Comparison of ENCODE assay signal across 9 cellular contexts in genomic region chr6:26342106-26342999, GRCh38. TPM values are rescaled to one million over a fixed set of nuclear protein-coding genes. Genes with fewer than 3 reads are reported as not detected.
DNase-seq lines count a peak whose midpoint lies in the region; ATAC-seq and TF ChIP-seq lines count a peak whose summit lies in the region.
"Had no signal": no experiment of that assay in that cellular context is flagged by ENCODE, and none has a peak within 500 bp of the region (broad histone marks: within the 10 kb centered on the region; RNA-seq: fewer than 3 reads in every experiment).

No MANE protein-coding gene starts in this region.

- peak; percentile 49 for ATAC-seq in GM19438 (IDR thresholded peaks at IDR 0.05; ENCODE audit: low read depth, unreplicated experiment)
- peak; percentile 30; the same call in 1 of the 2 replicates for ATAC-seq in IMR-90 (ENCODE audit: low read depth)

- no peak overlapping the region for H3K56ac ChIP-seq in IMR-90 (ENCODE audit: extremely low read depth, insufficient read depth, low read length)

- H4K91ac ChIP-seq in IMR-90 (ENCODE audit: insufficient read depth, low read depth, low read length): peak overlapping the region; percentile 67

- 60% methylated on average over 1 of the region's 11 CpGs; no CpG with 5 or more reads in 1 of the 2 experiments for WGBS in IMR-90 (ENCODE audit: extremely low coverage in 2 of 2, insufficient read length in 1 of 2), 2 experiments

- peak overlapping the region; percentile 76 for H3K14ac ChIP-seq in IMR-90 (replicated peaks; ENCODE audit: low read depth, low read length)

- peak overlapping the region; percentile 52 to 78; a peak in 3 of 4 replicates for H4K8ac ChIP-seq in IMR-90 (ENCODE audit: low read depth in 2 of 2, low read length in 2 of 2)

- H2BK20ac ChIP-seq in IMR-90 (ENCODE audit: low read depth, low read length): peak overlapping the region; percentile 62

- no peak overlapping the region for H4K5ac ChIP-seq in IMR-90 (ENCODE audit: low read depth, low read length)

- H3K4me2 ChIP-seq in IMR-90 (ENCODE audit: low read depth, low read length) (peak overlapping the region; percentile 49), osteoblast (ENCODE audit: insufficient read depth, low read length) (peak overlapping the region; percentile 86)

- peak overlapping the region; percentile 95 for H2AK9ac ChIP-seq in IMR-90 (replicated peaks; ENCODE audit: low read depth, low read length, poor library complexity)

- H3K4me3 ChIP-seq in AG10803 (ENCODE audit: low read length): no peak overlapping the region; the same call in 1 of the 2 replicates
- H3K4me3 ChIP-seq in IMR-90 (ENCODE audit: insufficient read depth, low read depth, low read length): peak overlapping the region; percentile 21; the same call in 1 of the 2 replicates
- H3K4me3 ChIP-seq in brain microvascular endothelial cell (ENCODE audit: low read depth, low read length): peak overlapping the region; percentile 45
- peak overlapping the region; percentile 65 for H3K4me3 ChIP-seq in osteoblast (ENCODE audit: insufficient read depth, low read length)

- dilution Hi-C loops in IMR-90 (cut with HindIII; ENCODE audit: low sequenced_read_pairs, unreplicated experiment): no loop called here

- no peak for TF ChIP-seq RAD21 in IMR-90 (IDR thresholded peaks at IDR 0.05; ENCODE audit: low read length)

- H3K27me3 ChIP-seq in IMR-90 (ENCODE audit: control insufficient read depth, insufficient read depth, low read length): no peaks in the 10 kb centered on the region
- H3K27me3 ChIP-seq in brain microvascular endothelial cell (replicated peaks): no peaks in the 10 kb centered on the region
- no peaks in the 10 kb centered on the region for H3K27me3 ChIP-seq in osteoblast (ENCODE audit: insufficient read depth, low read length)

- H3K79me1 ChIP-seq in IMR-90 (ENCODE audit: low read depth in 1 of 2, low read length in 2 of 2): no peaks in the 10 kb centered on the region

- H3K36me3 ChIP-seq in IMR-90 (ENCODE audit: control insufficient read depth, insufficient read depth, low read length) (no peaks in the 10 kb centered on the region), brain microvascular endothelial cell (replicated peaks) (no peaks in the 10 kb centered on the region), osteoblast (ENCODE audit: insufficient read depth, low read length) (no peaks in the 10 kb centered on the region)

- H3K9me3 ChIP-seq in IMR-90 (ENCODE audit: control insufficient read depth, insufficient read depth, low read length): no peaks in the 10 kb centered on the region
- no peaks in the 10 kb centered on the region for H3K9me3 ChIP-seq in osteoblast (ENCODE audit: low read depth, low read length)

- peak overlapping the region; percentile 59; the same call in 1 of the 2 replicates for H3K23ac ChIP-seq in IMR-90 (ENCODE audit: low read depth, low read length)

- H2BK15ac ChIP-seq in IMR-90 (ENCODE audit: low read depth, low read length): peak overlapping the region; percentile 68

- H3K4ac ChIP-seq in IMR-90 (ENCODE audit: low read depth, low read length): peak overlapping the region; percentile 73

- H3K9me1 ChIP-seq in IMR-90 (ENCODE audit: insufficient read depth, low read length): peaks cover 3% of the 10 kb centered on the region; the same call in 1 of the 2 replicates

- DNase-seq in AG10803 (ENCODE audit: low read depth) (peak; percentile 63), IMR-90 (peak; percentile 55), brain microvascular endothelial cell (peak; percentile 62), osteoblast (ENCODE audit: insufficient read length, low spot score, missing footprints) (no peak), NCI-H2081 treated with DMSO at 0.1 percent for 48 hours (lab: John Stamatoyannopoulos, UW) (no peak), ecto neural progenitor cell (ENCODE audit: low spot score) (no peak)
- DNase-seq in stimulated activated naive CD4-positive, alpha-beta T cell treated with Interleukin-2 at 50 U/mL for 16 hours (lab: John Stamatoyannopoulos, UW): no peak

- POLR2A ChIA-PET in IMR-90 (lab: Charles Lee; ENCODE audit: unreplicated experiment): no interaction called here

- H2AK5ac ChIP-seq in IMR-90 (ENCODE audit: low read depth, low read length): peak overlapping the region; percentile 81

- intact Hi-C loops in IMR-90 (cut with micrococcal nuclease): loop anchor here (5.0 kb wide), 2 partner anchors 60 to 80 kb away; partner anchors contain the start of gene BTN3A1

- no peak overlapping the region for H3K27ac ChIP-seq in IMR-90 (ENCODE audit: insufficient read depth, low read length)
- no peak overlapping the region for H3K27ac ChIP-seq in brain microvascular endothelial cell
- H3K27ac ChIP-seq in osteoblast (ENCODE audit: low read depth, low read length): no peak overlapping the region
- H3K27ac ChIP-seq: HL-60 had no signal

- CTCF ChIA-PET in IMR-90 (lab: Yijun Ruan, JAX): interaction anchor here (0.6 to 2.3 kb wide), 20 partner anchors 8 to 253 kb away, joined by 3 to 14 read pairs (median 4); no protein-coding TSS in a partner anchor

- H2AFZ ChIP-seq in IMR-90 (replicated peaks; ENCODE audit: low read length, poor library complexity): peak overlapping the region; percentile 95
- peak overlapping the region; percentile 94 for H2AFZ ChIP-seq in osteoblast (ENCODE audit: low read length)

- no peak overlapping the region; the same call in 1 of the 2 replicates for H3K9ac ChIP-seq in IMR-90 (ENCODE audit: low read depth, low read length)

- TF ChIP-seq POLR2A in IMR-90 (IDR thresholded peaks at IDR 0.05; ENCODE audit: low read depth, low read length): no peak

- H2BK5ac ChIP-seq in IMR-90 (ENCODE audit: low read depth, low read length, poor library complexity, severe bottlenecking): no peak overlapping the region

- TF ChIP-seq CTCF in AG10803 (conservative IDR thresholded peaks at IDR 0.05; ENCODE audit: low read length) (no peak), IMR-90 (conservative IDR thresholded peaks at IDR 0.05; ENCODE audit: low read depth, low read length) (no peak), brain microvascular endothelial cell (IDR thresholded peaks at IDR 0.05; ENCODE audit: low read depth, low read length, missing control alignments) (no peak), osteoblast (IDR thresholded peaks at IDR 0.05; ENCODE audit: extremely low read depth, low read depth, low read length) (no peak)

- no TSS peak for BruUV-seq in IMR-90 (replicated peaks; lab: Mats Ljungman, UMichigan)

- in situ Hi-C loops in IMR-90 (cut with MboI; ENCODE audit: low sequenced_read_pairs): loop anchor here (25.0 kb wide), 1 partner anchor 1145 kb away; no protein-coding TSS in a partner anchor
- in situ Hi-C loops in brain microvascular endothelial cell (cut with HindIII; ENCODE audit: low pct_ligation_motif_present, low sequenced_read_pairs): no loop called here

- H3K18ac ChIP-seq in IMR-90 (ENCODE audit: low read depth, low read length): no peak overlapping the region

- H3K4me1 ChIP-seq in IMR-90 (ENCODE audit: control insufficient read depth, insufficient read depth, low read length): no peaks in the 10 kb centered on the region
- peaks cover 6% of the 10 kb centered on the region for H3K4me1 ChIP-seq in osteoblast (ENCODE audit: insufficient read depth, low read length)

- H2BK120ac ChIP-seq in IMR-90 (ENCODE audit: low read depth, low read length): peak overlapping the region; percentile 75

- H3K79me2 ChIP-seq in osteoblast (ENCODE audit: insufficient read depth, low read length): no peaks in the 10 kb centered on the region

- H4K20me1 ChIP-seq in IMR-90 (ENCODE audit: insufficient read depth, low read length) (no peaks in the 10 kb centered on the region), osteoblast (ENCODE audit: insufficient read depth, low read length) (no peaks in the 10 kb centered on the region)

TF ChIP-seq in IMR-90, 13 proteins besides CTCF, POLR2A, EP300 and RAD21:
- TF ChIP-seq CEBPB (IDR thresholded peaks at IDR 0.05; ENCODE audit: low read depth, low read length) (peak; percentile 50; the same call in 1 of the 2 replicates), BHLHE40 (IDR thresholded peaks at IDR 0.05; ENCODE audit: low read depth, low read length) (no peak), MAFK (IDR thresholded peaks at IDR 0.05; ENCODE audit: low read depth, low read length) (no peak)

RNA-seq across cellular contexts. Expression of gene BTN3A2, which starts 22.6 kb away (rescaled TPM):
- total RNA-seq in IMR-90 (2012; rRNA removed): 17.2 and 20.4 TPM in 2 replicates
- polyA plus RNA-seq in IMR-90 (2012; rRNA removed): 14.8 and 15.7 TPM in 2 replicates
- 7.4 and 12.2 TPM in 2 replicates for polyA plus RNA-seq in IMR-90 (2012; cell fraction: cytosol; rRNA removed)
- polyA plus RNA-seq in IMR-90 (2012; cell fraction: nucleus; rRNA removed; ENCODE audit: low replicate concordance): 9.8 and 25.8 TPM in 2 replicates
- total RNA-seq in osteoblast: 24.2 and 25.0 TPM in 2 replicates

RNA-seq across cellular contexts. Expression of gene BTN2A2, which starts 40.6 kb away (rescaled TPM):
- total RNA-seq in IMR-90 (2012; rRNA removed) (10.6 and 12.5 TPM in 2 replicates), osteoblast (16.3 and 17.4 TPM in 2 replicates)
- polyA plus RNA-seq in IMR-90 (2012; rRNA removed): 9.8 and 15.2 TPM in 2 replicates
- polyA plus RNA-seq in IMR-90 (2012; cell fraction: cytosol; rRNA removed): 4.9 and 6.3 TPM in 2 replicates
- 27.6 and 53.1 TPM in 2 replicates for polyA plus RNA-seq in IMR-90 (2012; cell fraction: nucleus; rRNA removed; ENCODE audit: low replicate concordance)

RNA-seq across cellular contexts. Expression of gene BTN3A1, which starts 59.7 kb away (rescaled TPM):
- total RNA-seq in IMR-90 (2012; rRNA removed) (15.3 and 16.5 TPM in 2 replicates), osteoblast (25.3 and 26.2 TPM in 2 replicates)
- polyA plus RNA-seq in IMR-90 (2012; rRNA removed): 9.8 and 14.4 TPM in 2 replicates
- 5.7 and 11.5 TPM in 2 replicates for polyA plus RNA-seq in IMR-90 (2012; cell fraction: cytosol; rRNA removed)
- 23.3 and 47.1 TPM in 2 replicates for polyA plus RNA-seq in IMR-90 (2012; cell fraction: nucleus; rRNA removed; ENCODE audit: low replicate concordance)

Comparison
In these comparisons a context has a peak if more than half of its experiments do, and no peak if none do; other contexts are left out.
1. DNase-seq: peak in AG10803 (single experiment), IMR-90 (single experiment) and brain microvascular endothelial cell (single experiment); none in osteoblast (single experiment), NCI-H2081 treated with DMSO at 0.1 percent for 48 hours (single experiment), ecto neural progenitor cell (single experiment) and stimulated activated naive CD4-positive, alpha-beta T cell treated with Interleukin-2 at 50 U/mL for 16 hours (single experiment).